Comparison of ENCODE assay signal across 8 cellular contexts in the genomic region with DNA sequence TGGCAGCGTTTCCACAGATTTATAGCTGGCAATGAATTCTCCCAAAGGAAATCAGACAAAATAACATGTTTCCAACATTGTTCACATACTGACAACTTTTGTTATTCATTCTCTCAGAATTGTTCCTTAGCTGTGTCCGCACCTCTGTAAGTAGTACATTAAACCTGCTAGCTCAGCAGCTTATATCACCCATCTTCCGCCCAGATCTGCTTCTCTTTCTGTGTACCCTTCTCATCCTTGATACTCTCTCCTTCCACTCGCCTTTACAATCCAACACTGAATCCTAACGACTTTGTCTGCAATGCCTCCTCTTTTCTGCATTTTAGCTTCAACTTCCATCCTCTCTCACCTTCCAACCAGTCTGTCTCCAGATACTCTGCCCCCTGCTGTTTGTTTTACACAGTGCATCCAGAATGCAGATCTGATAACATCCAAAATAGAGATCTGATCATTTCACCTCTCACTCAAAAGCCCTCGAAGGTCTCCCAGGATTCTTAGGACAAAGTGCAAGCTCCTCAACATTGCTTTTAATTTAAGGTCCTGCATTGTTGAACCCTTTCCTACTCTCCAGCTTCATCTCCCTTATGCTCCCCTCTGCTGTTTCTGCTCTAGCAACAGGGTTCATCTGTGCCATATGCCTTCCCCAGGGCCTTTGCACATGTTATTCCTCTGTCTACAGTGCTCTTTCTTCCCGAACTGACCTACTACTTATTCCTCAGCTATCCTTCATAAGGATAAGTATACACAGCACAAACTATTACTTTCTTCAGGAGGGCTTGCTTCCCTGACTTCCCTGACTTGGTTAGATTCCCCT.
DNase-seq lines count a peak whose midpoint lies in the region; ATAC-seq and TF ChIP-seq lines count a peak whose summit lies in the region.

No MANE protein-coding gene starts in this region.

- H3K9ac ChIP-seq in PC-3 (ENCODE audit: low read length), result no peak overlapping the region

- no peaks in the 10 kb centered on the region for H3K27me3 ChIP-seq in AG04450 (ENCODE audit: control insufficient read depth, insufficient read depth, low read length)
- H3K27me3 ChIP-seq in PC-3 (ENCODE audit: low read length), result no peaks in the 10 kb centered on the region

- TF ChIP-seq CTCF in AG04450 (IDR thresholded peaks at IDR 0.05; ENCODE audit: low read depth, low read length) (peak; percentile 56), GM12864 (IDR thresholded peaks at IDR 0.05; ENCODE audit: low read depth, low read length, missing control alignments) (peak; percentile 52), PC-3 (conservative IDR thresholded peaks at IDR 0.05; ENCODE audit: low read depth, low read length) (peak; percentile 66), nephron (IDR thresholded peaks at IDR 0.05; ENCODE audit: unreplicated experiment in 3 of 3) (peak; percentile 21 to 43 (median 23))

- H3K27me3 Mint-ChIP-seq in nephron (ENCODE audit: low read depth), result no peaks in the 10 kb centered on the region

- H3K79me2 ChIP-seq in PC-3 (ENCODE audit: low read length), result no peaks in the 10 kb centered on the region

- CTCF ChIA-PET in AG04450 (lab: Charles Lee) (interaction anchor here (0.7 to 2.0 kb wide), 13 partner anchors 12 to 231 kb away, joined by 3 to 28 read pairs (median 4); partner anchors contain the start of gene VBP1), PC-3 (lab: Charles Lee) (interaction anchor here (0.6 to 0.7 kb wide), 2 partner anchors 58 to 231 kb away, joined by 4 read pairs; no protein-coding TSS in a partner anchor)

- peaks cover 11% of the 10 kb centered on the region for H3K4me1 Mint-ChIP-seq in nephron

- no peaks in the 10 kb centered on the region for H3F3A ChIP-seq in PC-3 (ENCODE audit: low read length, unreplicated experiment)

- H3K27ac ChIP-seq in AG04450 (ENCODE audit: low read depth, low read length) (no peak overlapping the region), PC-3 (ENCODE audit: low read length) (no peak overlapping the region)

- no peak overlapping the region for H3K27ac Mint-ChIP-seq in nephron

- peaks cover 21% of the 10 kb centered on the region for H3K9me3 Mint-ChIP-seq in nephron

- no peaks in the 10 kb centered on the region for H3K36me3 ChIP-seq in PC-3 (ENCODE audit: low read depth, low read length)

- DNase-seq in AG04450 (ENCODE audit: low read depth, low spot score), result no peak
- no peak for DNase-seq in GM12864 (ENCODE audit: low read depth)
- DNase-seq in PC-3, result peak; percentile 40
- DNase-seq in central memory CD4-positive, alpha-beta T cell, result peak; percentile 2
- no peak for DNase-seq in NCI-H2227 treated with DMSO at 0.1 percent for 48 hours (lab: John Stamatoyannopoulos, UW)

- H2AFZ ChIP-seq in PC-3 (ENCODE audit: low read length), result no peak overlapping the region

- H3K4me3 Mint-ChIP-seq in nephron, result no peak overlapping the region

- H3K4me3 ChIP-seq in AG04450 (ENCODE audit: low read depth, low read length) (no peak overlapping the region), GM12864 (ENCODE audit: low read depth, low read length) (no peak overlapping the region), PC-3 (ENCODE audit: low read length) (no peak overlapping the region)

- ATAC-seq in PC-3 (no peak), GM18498 (IDR thresholded peaks at IDR 0.05; ENCODE audit: unreplicated experiment) (no peak), HG03460 (IDR thresholded peaks at IDR 0.05; ENCODE audit: unreplicated experiment) (no peak)

- no peak overlapping the region for H3K4me2 ChIP-seq in PC-3 (ENCODE audit: low read length)

- no peaks in the 10 kb centered on the region for H3K36me3 Mint-ChIP-seq in nephron (ENCODE audit: low read depth)

- no peaks in the 10 kb centered on the region for H3K9me3 ChIP-seq in AG04450 (ENCODE audit: control insufficient read depth, insufficient read depth, low read length)
- H3K9me3 ChIP-seq in PC-3 (ENCODE audit: low read length), result no peaks in the 10 kb centered on the region

- intact Hi-C loops in PC-3 (cut with micrococcal nuclease), result no loop called here

- BruUV-seq in PC-3 (replicated peaks; lab: Mats Ljungman, UMichigan), result no TSS peak

- no peaks in the 10 kb centered on the region for H4K20me1 ChIP-seq in PC-3 (ENCODE audit: low read length)

- H3K4me1 ChIP-seq in PC-3 (ENCODE audit: insufficient read depth, low read length), result peaks cover 13% of the 10 kb centered on the region; the same call in 1 of the 2 replicates

- POLR2A ChIA-PET in AG04450 (lab: Yijun Ruan, JAX), result no interaction called here
- POLR2A ChIA-PET in PC-3 (lab: Charles Lee; ENCODE audit: unreplicated experiment), result interaction anchor here (0.6 kb wide), 1 partner anchor 129 kb away, joined by 4 read pairs; no protein-coding TSS in a partner anchor

- H3K9me2 ChIP-seq in PC-3 (replicated peaks; ENCODE audit: low read length), result no peaks in the 10 kb centered on the region

Comparison
In these comparisons a context has a peak if more than half of its experiments do, and no peak if none do; other contexts are left out.
1. DNase-seq: peak in PC-3 (single experiment) and central memory CD4-positive, alpha-beta T cell (single experiment); none in AG04450 (single experiment), GM12864 (single experiment) and NCI-H2227 treated with DMSO at 0.1 percent for 48 hours (single experiment).
2. Peak in every context shown above with its lines, with median percentiles within 50 percentile points of each other: CTCF ChIP-seq.